14 cellular contexts compared by ENCODE assay signal in genomic region chr10:14557573-14557972, GRCh38.
DNase-seq lines count a peak whose midpoint lies in the region; ATAC-seq, FAIRE-seq and TF ChIP-seq lines count a peak whose summit lies in the region.
"Had no signal": no experiment of that assay in that cellular context is flagged by ENCODE, and none has a peak within 500 bp of the region (broad histone marks: within the 10 kb centered on the region; RNA-seq: fewer than 3 reads in every experiment).

No MANE protein-coding gene starts in this region.

- H3K27ac Mint-ChIP-seq in T-helper 2 cell treated with Interferon-gamma antibody and Interleukin-4, amounts not matched to agents 5 μg/mL and 100 μg/mL, for 36 hours, result peak overlapping the region; percentile 73
- H3K27ac Mint-ChIP-seq in stimulated activated memory B cell treated with anti-CD40 and anti-IgM and Interleukin-4, amounts not matched to agents 10 μg/mL and 1 μg/mL and 100 μg/mL, for 72 hours, result peak overlapping the region; percentile 81

- no peaks in the 10 kb centered on the region for H3K9me2 ChIP-seq in Karpas-422 (replicated peaks; ENCODE audit: insufficient read depth, low read length)

- no peak overlapping the region for H3K4me3 Mint-ChIP-seq in T-helper 2 cell treated with Interferon-gamma antibody and Interleukin-4, amounts not matched to agents 5 μg/mL and 100 μg/mL, for 36 hours
- no peak overlapping the region for H3K4me3 Mint-ChIP-seq in stimulated activated memory B cell treated with anti-CD40 and anti-IgM and Interleukin-4, amounts not matched to agents 10 μg/mL and 1 μg/mL and 100 μg/mL, for 72 hours

- H3K27me3 ChIP-seq in Karpas-422 (ENCODE audit: low read length), result no peaks in the 10 kb centered on the region
- H3K27me3 ChIP-seq: cardiac muscle cell had no signal

- no peaks in the 10 kb centered on the region for H3K9me3 Mint-ChIP-seq in T-helper 2 cell treated with Interferon-gamma antibody and Interleukin-4, amounts not matched to agents 5 μg/mL and 100 μg/mL, for 36 hours
- H3K9me3 Mint-ChIP-seq in stimulated activated memory B cell treated with anti-CD40 and anti-IgM and Interleukin-4, amounts not matched to agents 10 μg/mL and 1 μg/mL and 100 μg/mL, for 72 hours, result no peaks in the 10 kb centered on the region

- H3K9ac ChIP-seq in Karpas-422 (ENCODE audit: low read length), result peak overlapping the region; percentile 32

- no peaks in the 10 kb centered on the region for H4K20me1 ChIP-seq in Karpas-422 (ENCODE audit: insufficient read depth, low read depth, low read length)

- no peaks in the 10 kb centered on the region for H3K27me3 Mint-ChIP-seq in T-helper 2 cell treated with Interferon-gamma antibody and Interleukin-4, amounts not matched to agents 5 μg/mL and 100 μg/mL, for 36 hours (ENCODE audit: low read depth)
- no peaks in the 10 kb centered on the region for H3K27me3 Mint-ChIP-seq in stimulated activated memory B cell treated with anti-CD40 and anti-IgM and Interleukin-4, amounts not matched to agents 10 μg/mL and 1 μg/mL and 100 μg/mL, for 72 hours

- DNase-seq in T-helper 2 cell treated with Interferon-gamma antibody and Interleukin-4, amounts not matched to agents 5 μg/mL and 100 μg/mL, for 36 hours (ENCODE audit: low spot score), result no peak
- DNase-seq in T-helper 2 cell (no peak), Karpas-422 (no peak), GM12891 (ENCODE audit: insufficient read length, low spot score) (no peak)
- DNase-seq: IMR-90; NCI-H526 treated with DMSO at 0.1 percent for 48 hours; stimulated activated CD4-positive, alpha-beta T cell treated with anti-CD3 and anti-CD28 coated beads, Interleukin-2, amount 100 ng/mL, for 24 hours had no signal

- H3K4me1 ChIP-seq in Karpas-422 (ENCODE audit: low read length), result peaks cover 68% of the 10 kb centered on the region

- peak overlapping the region; percentile 36; the same call in 1 of the 2 replicates for H3K4me3 ChIP-seq in Karpas-422 (ENCODE audit: low read length)
- H3K4me3 ChIP-seq: cardiac muscle cell had no signal

- no peak for ATAC-seq in stimulated activated memory B cell treated with anti-CD40 and anti-IgM and Interleukin-4, amounts not matched to agents 10 μg/mL and 1 μg/mL and 100 μg/mL, for 72 hours
- ATAC-seq in HG03457 (IDR thresholded peaks at IDR 0.05; ENCODE audit: unreplicated experiment) (no peak), HG02885 (IDR thresholded peaks at IDR 0.05; ENCODE audit: poor library complexity, unreplicated experiment) (no peak)
- ATAC-seq: sciatic nerve, SK-N-SH treated with all-trans-retinoic acid at 6 μM for 48 hours had no signal

- TF ChIP-seq POLR2A in GM12891 (IDR thresholded peaks at IDR 0.05; ENCODE audit: low read depth, low read length), result no peak

- H3K36me3 Mint-ChIP-seq in T-helper 2 cell treated with Interferon-gamma antibody and Interleukin-4, amounts not matched to agents 5 μg/mL and 100 μg/mL, for 36 hours (ENCODE audit: low read depth), result peaks cover 48% of the 10 kb centered on the region
- peaks cover 26% of the 10 kb centered on the region for H3K36me3 Mint-ChIP-seq in stimulated activated memory B cell treated with anti-CD40 and anti-IgM and Interleukin-4, amounts not matched to agents 10 μg/mL and 1 μg/mL and 100 μg/mL, for 72 hours

- FAIRE-seq in GM12891 (lab: Jason Lieb, UNC), result no peak

- peaks cover 81% of the 10 kb centered on the region for H3K4me1 Mint-ChIP-seq in T-helper 2 cell treated with Interferon-gamma antibody and Interleukin-4, amounts not matched to agents 5 μg/mL and 100 μg/mL, for 36 hours (ENCODE audit: low read depth)
- peaks cover 94% of the 10 kb centered on the region for H3K4me1 Mint-ChIP-seq in stimulated activated memory B cell treated with anti-CD40 and anti-IgM and Interleukin-4, amounts not matched to agents 10 μg/mL and 1 μg/mL and 100 μg/mL, for 72 hours

- H3K9me3 ChIP-seq in Karpas-422 (ENCODE audit: low read length), result no peaks in the 10 kb centered on the region

- H3K27ac ChIP-seq in Karpas-422 (ENCODE audit: low read length) (peak overlapping the region; percentile 60), cingulate gyrus (ENCODE audit: low read depth, low read length) (peak overlapping the region; percentile 6)
- H3K27ac ChIP-seq: cardiac muscle cell had no signal

- H3K4me2 ChIP-seq in Karpas-422 (ENCODE audit: low read depth, low read length, poor library complexity, severe bottlenecking), result peak overlapping the region; percentile 60

- no peak overlapping the region for H2AFZ ChIP-seq in Karpas-422 (ENCODE audit: low read length)

- H3K36me3 ChIP-seq in Karpas-422 (ENCODE audit: insufficient read depth, low read length), result peaks cover 4% of the 10 kb centered on the region; the same call in 1 of the 2 replicates
- H3K36me3 ChIP-seq: cardiac muscle cell had no signal

- peaks cover 100% of the 10 kb centered on the region for H3K79me2 ChIP-seq in Karpas-422 (ENCODE audit: low read length)

TF ChIP-seq in GM12891, 5 proteins besides CTCF, POLR2A, EP300 and RAD21:
- TF ChIP-seq POLR2AphosphoS5 (IDR thresholded peaks at IDR 0.05; ENCODE audit: low read depth, low read length), result no peak
- no peak for TF ChIP-seq SPI1 (IDR thresholded peaks at IDR 0.05; ENCODE audit: low read depth, low read length)
- no peak for TF ChIP-seq PAX5 (IDR thresholded peaks at IDR 0.05; ENCODE audit: insufficient read depth, low read length, severe bottlenecking)
- no peak for TF ChIP-seq TAF1 (IDR thresholded peaks at IDR 0.05; ENCODE audit: low read depth, low read length)
- TF ChIP-seq POU2F2 (IDR thresholded peaks at IDR 0.05; ENCODE audit: low read depth, low read length), result no peak
